In the genomic region with DNA sequence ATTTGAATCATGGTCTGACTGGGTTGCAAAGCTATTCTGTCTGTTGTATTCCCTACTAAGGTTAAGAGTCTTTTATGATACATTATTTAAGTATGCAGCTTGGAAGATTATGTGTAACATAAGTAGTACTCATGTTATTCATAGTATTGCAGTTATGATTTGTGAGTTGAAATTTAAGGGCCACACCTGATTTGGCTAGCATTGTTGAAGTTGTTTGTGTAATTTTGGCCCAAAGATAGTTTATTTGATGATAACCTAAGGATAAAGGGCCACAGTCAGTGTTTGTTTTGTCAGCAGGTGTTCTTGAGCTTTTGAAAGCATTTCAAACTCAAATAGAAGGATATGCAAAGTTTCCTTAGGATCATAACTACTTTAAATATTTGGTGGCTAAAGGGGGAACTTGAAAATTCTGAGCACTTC, we compare ENCODE assay signal across 24 cellular contexts. TPM values are rescaled to one million over a fixed set of nuclear protein-coding genes. Genes with fewer than 3 reads are reported as not detected.
DNase-seq lines count a peak whose midpoint lies in the region; ATAC-seq and TF ChIP-seq lines count a peak whose summit lies in the region.
"Had no signal": no experiment of that assay in that cellular context is flagged by ENCODE, and none has a peak within 500 bp of the region (broad histone marks: within the 10 kb centered on the region; RNA-seq: fewer than 3 reads in every experiment).

No MANE protein-coding gene starts in this region.

- intact Hi-C loops in transverse colon (cut with DNase I; ENCODE audit: low total_unique reads), result no loop called here
- intact Hi-C loops in activated T-helper 1 cell treated with anti-CD3 and anti-CD28 coated beads, Interleukin-12 subunit alpha, Interleukin-12 subunit beta, Interleukin-2, Interleukin-4 antibody, amounts not matched to agents 30 ng/mL and 10 ng/mL and 1 ng/mL, durations not matched to agents 14 hours and 24 hours and 36 hours (cut with micrococcal nuclease), result no loop called here

- H3K36me3 Mint-ChIP-seq in activated T-helper 1 cell treated with anti-CD3 and anti-CD28 coated beads, Interleukin-12 subunit alpha, Interleukin-12 subunit beta, Interleukin-2, Interleukin-4 antibody, amounts not matched to agents 30 ng/mL and 10 ng/mL and 1 ng/mL, durations not matched to agents 14 hours and 24 hours and 36 hours (ENCODE audit: low read depth), result peaks cover 3% of the 10 kb centered on the region

- in situ Hi-C loops in brain microvascular endothelial cell (cut with HindIII; ENCODE audit: low pct_ligation_motif_present, low sequenced_read_pairs) (no loop called here), transverse colon (cut with MboI; ENCODE audit: low pct_ligation_motif_present in 1 of 4, low pct_unique_long_range_greater_than_20kb in 1 of 4, low sequenced_read_pairs in 3 of 4) (loop anchor here in 3 of 4 donors (5.0 to 25.0 kb wide), 6 partner anchors 84 to 324 kb away; no protein-coding TSS in a partner anchor)

- H3K36me3 ChIP-seq in brain microvascular endothelial cell (replicated peaks), result peaks cover 4% of the 10 kb centered on the region
- peaks cover 0 to 10% of the 10 kb centered on the region in 2 donors for H3K36me3 ChIP-seq in lung (ENCODE audit: control insufficient read depth in 2 of 2, insufficient read depth in 2 of 2, low read length in 2 of 2)
- peaks cover 0 to 17% (median 7%) of the 10 kb centered on the region in 4 donors for H3K36me3 ChIP-seq in transverse colon

- peak; percentile 17 for DNase-seq in HS-27A (ENCODE audit: low read depth)
- peak; percentile 9 for DNase-seq in brain microvascular endothelial cell
- no peak for DNase-seq in lung (ENCODE audit: low spot score)
- no peak for DNase-seq in transverse colon
- no peak for DNase-seq in activated T-helper 1 cell treated with anti-CD3 and anti-CD28 coated beads, Interleukin-12 subunit alpha, Interleukin-12 subunit beta, Interleukin-2, Interleukin-4 antibody, amounts not matched to agents 30 ng/mL and 10 ng/mL and 1 ng/mL, durations not matched to agents 14 hours and 24 hours and 36 hours (ENCODE audit: low spot score)
- no peak for DNase-seq in NCI-H510A (lab: John Stamatoyannopoulos, UW)
- DNase-seq: activated CD4-positive, CD25-positive, alpha-beta regulatory T cell treated with anti-CD3 and anti-CD28 coated beads, Interleukin-2, amount 50 U/mL, for 72 hours; activated gamma-delta T cell; aorta; COR-L47; cortex of kidney; H9; immature natural killer cell; mesenchymal stem cell; natural killer cell; NCI-H2081 treated with DMSO at 0.1 percent for 48 hours; stimulated activated CD4-positive, alpha-beta T cell treated with anti-CD3 and anti-CD28 coated beads, Interleukin-4, amount 100 ng/mL, for 4 hours; stimulated activated CD8-positive, alpha-beta memory T cell treated with anti-CD3 and anti-CD28 coated beads, Interleukin-4, amount 100 ng/mL, for 48 hours; T-helper 17 cell had no signal

- TF ChIP-seq POLR2A in transverse colon (IDR thresholded peaks at IDR 0.05), result no peak

- TF ChIP-seq CTCF in brain microvascular endothelial cell (IDR thresholded peaks at IDR 0.05; ENCODE audit: low read depth, low read length, missing control alignments) (no peak), lung (IDR thresholded peaks at IDR 0.05; ENCODE audit: control extremely low read depth, extremely low read depth) (no peak), transverse colon (IDR thresholded peaks at IDR 0.05) (no peak)

- H3K27me3 ChIP-seq in brain microvascular endothelial cell (replicated peaks), result no peaks in the 10 kb centered on the region
- no peaks in the 10 kb centered on the region for H3K27me3 ChIP-seq in lung (ENCODE audit: control insufficient read depth, insufficient read depth)
- H3K27me3 ChIP-seq in transverse colon, result no peaks in the 10 kb centered on the region

- no peak overlapping the region for H3K4me3 Mint-ChIP-seq in activated T-helper 1 cell treated with anti-CD3 and anti-CD28 coated beads, Interleukin-12 subunit alpha, Interleukin-12 subunit beta, Interleukin-2, Interleukin-4 antibody, amounts not matched to agents 30 ng/mL and 10 ng/mL and 1 ng/mL, durations not matched to agents 14 hours and 24 hours and 36 hours
- H3K4me3 Mint-ChIP-seq: H9, IgD-negative memory B cell, immature natural killer cell, natural killer cell, T-helper 17 cell had no signal

- no peak overlapping the region for H3K27ac ChIP-seq in brain microvascular endothelial cell
- no peak overlapping the region for H3K27ac ChIP-seq in lung (ENCODE audit: low read depth in 1 of 2, low read length in 1 of 2)
- H3K27ac ChIP-seq in transverse colon, result no peak overlapping the region

- ATAC-seq in GM19395 (IDR thresholded peaks at IDR 0.05; ENCODE audit: unreplicated experiment) (peak; percentile 47), lung (ENCODE audit: insufficient read depth, low FRiP score) (peak; percentile 61), HG03469 (IDR thresholded peaks at IDR 0.05; ENCODE audit: unreplicated experiment) (no peak)
- ATAC-seq: natural killer cell, T-helper 17 cell had no signal

- no peaks in the 10 kb centered on the region for H3K9me3 Mint-ChIP-seq in activated T-helper 1 cell treated with anti-CD3 and anti-CD28 coated beads, Interleukin-12 subunit alpha, Interleukin-12 subunit beta, Interleukin-2, Interleukin-4 antibody, amounts not matched to agents 30 ng/mL and 10 ng/mL and 1 ng/mL, durations not matched to agents 14 hours and 24 hours and 36 hours
- H3K9me3 Mint-ChIP-seq: H9, immature natural killer cell, natural killer cell had no signal

- H3K27ac Mint-ChIP-seq in activated T-helper 1 cell treated with anti-CD3 and anti-CD28 coated beads, Interleukin-12 subunit alpha, Interleukin-12 subunit beta, Interleukin-2, Interleukin-4 antibody, amounts not matched to agents 30 ng/mL and 10 ng/mL and 1 ng/mL, durations not matched to agents 14 hours and 24 hours and 36 hours, result no peak overlapping the region
- H3K27ac Mint-ChIP-seq: H9, IgD-negative memory B cell, immature natural killer cell, natural killer cell, progenitor cell of endocrine pancreas, T-helper 17 cell had no signal

- H3K4me3 ChIP-seq in brain microvascular endothelial cell (ENCODE audit: low read depth, low read length) (no peak overlapping the region), lung (no peak overlapping the region), transverse colon (no peak overlapping the region)
- H3K4me3 ChIP-seq: smooth muscle cell had no signal

- H3K27me3 Mint-ChIP-seq in activated T-helper 1 cell treated with anti-CD3 and anti-CD28 coated beads, Interleukin-12 subunit alpha, Interleukin-12 subunit beta, Interleukin-2, Interleukin-4 antibody, amounts not matched to agents 30 ng/mL and 10 ng/mL and 1 ng/mL, durations not matched to agents 14 hours and 24 hours and 36 hours (ENCODE audit: insufficient read depth), result no peaks in the 10 kb centered on the region
- H3K27me3 Mint-ChIP-seq: IgD-negative memory B cell, progenitor cell of endocrine pancreas, T-helper 17 cell had no signal

- H3K9me3 ChIP-seq in lung (ENCODE audit: control insufficient read depth in 2 of 2, insufficient read depth in 1 of 2, low read length in 1 of 2) (no peaks in the 10 kb centered on the region), transverse colon (no peaks in the 10 kb centered on the region)

- no peak for TF ChIP-seq EP300 in transverse colon (IDR thresholded peaks at IDR 0.05; ENCODE audit: low read depth)

- no peaks in the 10 kb centered on the region for H3K4me1 Mint-ChIP-seq in activated T-helper 1 cell treated with anti-CD3 and anti-CD28 coated beads, Interleukin-12 subunit alpha, Interleukin-12 subunit beta, Interleukin-2, Interleukin-4 antibody, amounts not matched to agents 30 ng/mL and 10 ng/mL and 1 ng/mL, durations not matched to agents 14 hours and 24 hours and 36 hours (ENCODE audit: low read depth)
- H3K4me1 Mint-ChIP-seq: immature natural killer cell, natural killer cell, T-helper 17 cell had no signal

- H3K4me1 ChIP-seq in lung (ENCODE audit: control insufficient read depth in 2 of 2, insufficient read depth in 2 of 2, low read length in 2 of 2), result no peaks in the 10 kb centered on the region
- peaks cover 0 to 7% (median 0%) of the 10 kb centered on the region in 4 donors for H3K4me1 ChIP-seq in transverse colon

RNA-seq across cellular contexts. Expression of a gene that starts 38.9 kb away (rescaled TPM):
- total RNA-seq in lung (10 to 100 TPM; 20.1 to 27.4 TPM), transverse colon (10 to 100 TPM in 3 of 4 donors, 1 to 10 TPM in 1; 7.6 to 25.7 (median 20.1) TPM)
- 10 to 100 TPM; 37.9 to 72.8 TPM for polyA plus RNA-seq in lung
- 13.9 and 14.6 TPM in 2 replicates for total RNA-seq in activated T-helper 1 cell treated with anti-CD3 and anti-CD28 coated beads, Interleukin-12 subunit alpha, Interleukin-12 subunit beta, Interleukin-2, Interleukin-4 antibody, amounts not matched to agents 30 ng/mL and 10 ng/mL and 1 ng/mL, durations not matched to agents 14 hours and 24 hours and 36 hours

Comparison
In these comparisons a context has a peak if more than half of its experiments do, and no peak if none do; other contexts are left out.
1. DNase-seq: peak in HS-27A (single experiment) and brain microvascular endothelial cell (single experiment); none in lung (single experiment), transverse colon (single experiment), activated T-helper 1 cell treated with anti-CD3 and anti-CD28 coated beads, Interleukin-12 subunit alpha, Interleukin-12 subunit beta, Interleukin-2, Interleukin-4 antibody, amounts not matched to agents 30 ng/mL and 10 ng/mL and 1 ng/mL, durations not matched to agents 14 hours and 24 hours and 36 hours (single experiment) and NCI-H510A (single experiment).